Comparison of ENCODE assay signal across 8 cellular contexts in genomic region chr12:123601602-123602489, GRCh38. TPM values are rescaled to one million over a fixed set of nuclear protein-coding genes. Genes with fewer than 3 reads are reported as not detected.
A peak's percentile ranks its signal among the peaks of the same experiment; 100 is the strongest.
DNase-seq lines count a peak whose midpoint lies in the region; ATAC-seq lines count a peak whose summit lies in the region.

DDX55 (plus strand) TSS chr12:123602099; CDS start chr12:123602149, 50 bp downstream.

- no peaks in the 10 kb centered on the region for H3K27me3 ChIP-seq in effector memory CD4-positive, alpha-beta T cell (replicated peaks; ENCODE audit: control insufficient read depth, insufficient read depth, low read length, poor library complexity, severe bottlenecking)
- no peaks in the 10 kb centered on the region for H3K27me3 ChIP-seq in mesenchymal stem cell (ENCODE audit: control insufficient read depth in 1 of 2, insufficient read depth in 1 of 2, low read length in 2 of 2)

- H2BK12ac ChIP-seq in mesenchymal stem cell (ENCODE audit: low read length in 2 of 2), result peak within 1 kb of the TSS in 1 of 2 experiments; percentile 74

- H3K4me1 ChIP-seq in effector memory CD4-positive, alpha-beta T cell (ENCODE audit: control insufficient read depth, insufficient read depth, low read length, poor library complexity, severe bottlenecking), result peaks cover 9% of the 10 kb centered on the region
- peaks cover 11% of the 10 kb centered on the region for H3K4me1 ChIP-seq in mesenchymal stem cell (ENCODE audit: control insufficient read depth, insufficient read depth, low read depth, low read length)

- H3K9ac ChIP-seq in mesenchymal stem cell (ENCODE audit: low read length), result peak within 1 kb of the TSS; percentile 97

- peak within 1 kb of the TSS; percentile 97 to 100 for H3K18ac ChIP-seq in mesenchymal stem cell (ENCODE audit: low read depth in 1 of 2, low read length in 2 of 2)

- under 1% methylated on average over 74 of the region's 81 CpGs for WGBS in mesenchymal stem cell

- H2BK15ac ChIP-seq in mesenchymal stem cell (ENCODE audit: low read depth, poor library complexity, severe bottlenecking), result peak within 1 kb of the TSS; percentile 67

- H3K23ac ChIP-seq in mesenchymal stem cell (ENCODE audit: low read length in 2 of 2), result no peak within 1 kb of the TSS

- no peak within 1 kb of the TSS for H2BK120ac ChIP-seq in mesenchymal stem cell (ENCODE audit: low read depth, low read length)

- H2AK5ac ChIP-seq in mesenchymal stem cell (ENCODE audit: low read length, severe bottlenecking), result peak within 1 kb of the TSS; percentile 83

- peak within 1 kb of the TSS in 1 of 2 experiments; percentile 98 for H3K14ac ChIP-seq in mesenchymal stem cell (ENCODE audit: low read length in 2 of 2)

- H4K91ac ChIP-seq in mesenchymal stem cell (ENCODE audit: low read length), result peak within 1 kb of the TSS; percentile 98

- peak within 1 kb of the TSS; percentile 100 for H4K8ac ChIP-seq in mesenchymal stem cell (ENCODE audit: low read length)

- peak within 1 kb of the TSS; percentile 88 for H3K4me2 ChIP-seq in mesenchymal stem cell (ENCODE audit: low read length, poor library complexity, severe bottlenecking)

- H3K79me1 ChIP-seq in mesenchymal stem cell (replicated peaks; ENCODE audit: low read length, poor library complexity, severe bottlenecking), result peaks cover 30% of the 10 kb centered on the region

- H2AFZ ChIP-seq in mesenchymal stem cell (ENCODE audit: low read depth, low read length), result peak within 1 kb of the TSS; percentile 89

- H3K4me3 ChIP-seq in effector memory CD4-positive, alpha-beta T cell (ENCODE audit: insufficient read depth, low read depth, low read length, poor library complexity, severe bottlenecking), result peak within 1 kb of the TSS; percentile 96
- H3K4me3 ChIP-seq in mesenchymal stem cell (ENCODE audit: insufficient read depth in 1 of 2, low read depth in 1 of 2, low read length in 2 of 2), result peak within 1 kb of the TSS; percentile 100

- peak; percentile 94 for DNase-seq in CD1c-positive myeloid dendritic cell (ENCODE audit: extremely low spot score)
- DNase-seq in NCI-H82 (lab: John Stamatoyannopoulos, UW), result peak; percentile 87
- peak; percentile 66 to 74 for DNase-seq in activated CD8-positive, alpha-beta memory T cell treated with anti-CD3 and anti-CD28 coated beads for 1 hour (ENCODE audit: extremely low read depth in 1 of 2, low read depth in 1 of 2)
- peak; percentile 75 to 82 (median 78) for DNase-seq in effector memory CD4-positive, alpha-beta T cell
- DNase-seq in mesenchymal stem cell, result peak; percentile 90
- DNase-seq in stimulated activated CD8-positive, alpha-beta memory T cell treated with anti-CD3 and anti-CD28 coated beads, Interleukin-12 subunit alpha, Interleukin-12 subunit beta, amount 100 ng/mL, for 4 hours (ENCODE audit: low read depth), result peak; percentile 71

- peak within 1 kb of the TSS; percentile 90 for H3K27ac ChIP-seq in effector memory CD4-positive, alpha-beta T cell (ENCODE audit: insufficient read depth, low read length, poor library complexity, severe bottlenecking)
- peak within 1 kb of the TSS; percentile 41 for H3K27ac ChIP-seq in mesenchymal stem cell (ENCODE audit: low read length, poor library complexity, severe bottlenecking)

- H3K4ac ChIP-seq in mesenchymal stem cell (ENCODE audit: low read depth in 1 of 2, low read length in 2 of 2), result peak within 1 kb of the TSS; percentile 85 to 89

- H3K9me3 ChIP-seq in effector memory CD4-positive, alpha-beta T cell (ENCODE audit: control insufficient read depth, low read length), result no peaks in the 10 kb centered on the region
- no peaks in the 10 kb centered on the region for H3K9me3 ChIP-seq in mesenchymal stem cell (ENCODE audit: control insufficient read depth, low read length)

- H3K36me3 ChIP-seq in effector memory CD4-positive, alpha-beta T cell (ENCODE audit: control insufficient read depth, insufficient read depth, low read length), result peaks cover 15% of the 10 kb centered on the region
- H3K36me3 ChIP-seq in mesenchymal stem cell (ENCODE audit: control insufficient read depth in 1 of 2, insufficient read depth in 2 of 2, low read depth in 1 of 2, low read length in 2 of 2), result peaks cover 22 to 52% of the 10 kb centered on the region in 2 experiments

- peak within 1 kb of the TSS; percentile 3 for H2BK5ac ChIP-seq in mesenchymal stem cell (ENCODE audit: low read depth, low read length, poor library complexity, severe bottlenecking)

- peak; percentile 87 for ATAC-seq in GM19324 (IDR thresholded peaks at IDR 0.05; ENCODE audit: low FRiP score, unreplicated experiment)
- peak; percentile 87 for ATAC-seq in HG03460 (IDR thresholded peaks at IDR 0.05; ENCODE audit: unreplicated experiment)

RNA-seq across cellular contexts. Expression of gene DDX55, which starts in this region (rescaled TPM):
- 14.8 TPM for polyA plus RNA-seq in mesenchymal stem cell (2013, experiment 1 of 2)
- polyA plus RNA-seq in mesenchymal stem cell (2013, experiment 2 of 2), result 14.3 TPM

Comparison
In these comparisons a context has a peak if more than half of its experiments do, and no peak if none do; other contexts are left out.
1. Peak in every context shown above with its lines: DNase-seq, ATAC-seq, H3K4me3 ChIP-seq and H3K27ac ChIP-seq.